Comparison of ENCODE assay signal across 3 cellular contexts in the genomic region with DNA sequence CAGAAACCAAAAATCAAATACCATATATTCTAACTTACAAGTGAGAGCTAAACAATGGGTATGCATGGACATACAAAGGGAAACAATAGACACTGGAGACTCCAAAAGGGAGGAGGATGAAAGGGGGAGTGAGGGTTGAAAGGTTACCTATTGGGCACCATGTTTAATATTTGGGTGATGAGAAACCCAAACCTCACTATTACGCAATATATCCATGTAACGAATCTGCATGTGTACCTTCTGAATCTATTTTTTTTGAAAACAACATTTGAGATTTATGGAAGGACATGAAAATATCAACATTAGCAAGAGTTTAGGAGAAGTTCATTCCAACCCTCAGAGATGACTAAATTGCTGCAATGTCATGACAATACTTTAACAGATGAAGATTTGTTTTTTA.
TF ChIP-seq lines count a peak whose summit lies in the region.

No MANE protein-coding gene starts in this region.

TF ChIP-seq in A549, 52 proteins besides CTCF, POLR2A, EP300 and RAD21:
- TF ChIP-seq ZNF302 (CRISPR knock-in tag; IDR thresholded peaks at IDR 0.05) (no peak), CEBPB (IDR thresholded peaks at IDR 0.05) (peak; percentile 32 to 55; a peak in 3 of 4 replicates)
TF ChIP-seq in A549: peak in this region for 1.

TF ChIP-seq in IMR-90, 13 proteins besides CTCF, POLR2A, EP300 and RAD21:
- TF ChIP-seq CEBPB (IDR thresholded peaks at IDR 0.05; ENCODE audit: low read depth, low read length) (peak; percentile 92), RCOR1 (IDR thresholded peaks at IDR 0.05; ENCODE audit: insufficient replicate concordance, low read length) (no peak)

TF ChIP-seq in H1, 55 proteins besides CTCF, POLR2A, EP300 and RAD21:
- TF ChIP-seq, protein P1, sequence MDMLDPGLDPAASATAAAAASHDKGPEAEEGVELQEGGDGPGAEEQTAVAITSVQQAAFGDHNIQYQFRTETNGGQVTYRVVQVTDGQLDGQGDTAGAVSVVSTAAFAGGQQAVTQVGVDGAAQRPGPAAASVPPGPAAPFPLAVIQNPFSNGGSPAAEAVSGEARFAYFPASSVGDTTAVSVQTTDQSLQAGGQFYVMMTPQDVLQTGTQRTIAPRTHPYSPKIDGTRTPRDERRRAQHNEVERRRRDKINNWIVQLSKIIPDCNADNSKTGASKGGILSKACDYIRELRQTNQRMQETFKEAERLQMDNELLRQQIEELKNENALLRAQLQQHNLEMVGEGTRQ (IDR thresholded peaks at IDR 0.05; ENCODE audit: low read length) = no peak
- TF ChIP-seq CEBPB (IDR thresholded peaks at IDR 0.05; ENCODE audit: low read depth, low read length) (peak; percentile 86; the same call in 1 of the 2 replicates), SP2 (IDR thresholded peaks at IDR 0.05; ENCODE audit: low read length) (no peak)
TF ChIP-seq in H1: peak in this region for 1.
